In the genomic region with DNA sequence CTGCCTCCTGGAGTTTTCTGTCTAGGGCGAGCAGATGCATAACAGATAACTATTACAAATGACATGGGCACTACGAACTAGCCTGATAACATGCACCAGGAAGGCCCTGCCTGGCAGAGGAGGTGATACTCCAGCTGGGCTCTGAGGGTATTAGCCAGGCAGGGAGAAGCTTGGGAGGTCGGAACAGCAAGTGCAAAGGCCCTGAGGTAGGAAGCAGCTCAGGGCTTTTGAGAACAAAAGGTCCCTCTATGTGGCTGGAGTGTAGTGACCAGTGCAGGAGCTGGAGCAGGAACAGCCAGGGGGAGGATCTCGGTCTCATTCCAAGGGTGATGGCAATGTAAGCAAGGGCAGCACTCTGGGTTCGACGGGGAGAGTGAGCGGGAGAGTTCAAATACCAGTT, we compare ENCODE assay signal across 35 cellular contexts.
"Had no signal": no experiment of that assay in that cellular context is flagged by ENCODE, and none has a peak within 500 bp of the region (broad histone marks: within the 10 kb centered on the region; RNA-seq: fewer than 3 reads in every experiment).

No MANE protein-coding gene starts in this region.

- H3K4me1 ChIP-seq: breast epithelium, colonic mucosa had no signal

- ATAC-seq: activated CD4-positive, alpha-beta T cell treated with anti-CD3 and anti-CD28 coated beads for 36 hours; activated CD8-positive, alpha-beta memory T cell treated with anti-CD3 and anti-CD28 coated beads, Interleukin-2, amount 10 ng/mL, durations not matched to agents 7 days and 5 days; activated CD8-positive, alpha-beta T cell treated with anti-CD3 and anti-CD28 coated beads, Interleukin-2, amount 10 ng/mL, durations not matched to agents 7 days and 5 days; activated naive CD8-positive, alpha-beta T cell treated with anti-CD3 and anti-CD28 coated beads, Interleukin-2, amount 50 U/mL, for 24 hours; body of pancreas; heart left ventricle had no signal

- H3K27me3 ChIP-seq: adrenal gland, body of pancreas, breast epithelium, cardiac muscle cell, colonic mucosa, heart left ventricle had no signal

- H3K36me3 Mint-ChIP-seq: activated CD4-positive, alpha-beta memory T cell treated with anti-CD3 and anti-CD28 coated beads for 36 hours; activated CD8-positive, alpha-beta memory T cell treated with anti-CD3 and anti-CD28 coated beads, Interleukin-2, amount 10 ng/mL, durations not matched to agents 7 days and 5 days; activated naive CD4-positive, alpha-beta T cell treated with anti-CD3 and anti-CD28 coated beads, Interleukin-2, amount 50 U/mL, for 24 hours; activated naive CD8-positive, alpha-beta T cell treated with anti-CD3 and anti-CD28 coated beads for 36 hours had no signal

- DNase-seq: activated CD4-positive, alpha-beta memory T cell treated with anti-CD3 and anti-CD28 coated beads for 36 hours; activated CD4-positive, alpha-beta T cell treated with anti-CD3 and anti-CD28 coated beads for 36 hours; activated CD4-positive, alpha-beta T cell treated with anti-CD3 and anti-CD28 coated beads, Interleukin-2, amount 10 ng/mL, durations not matched to agents 24 days and 14 days; activated CD4-positive, CD25-positive, alpha-beta regulatory T cell; activated CD4-positive, CD25-positive, alpha-beta regulatory T cell treated with anti-CD3 and anti-CD28 coated beads, Interleukin-2, amount 50 U/mL, for 72 hours; activated CD8-positive, alpha-beta memory T cell treated with anti-CD3 and anti-CD28 coated beads, Interleukin-2, amount 10 ng/mL, durations not matched to agents 7 days and 5 days; activated CD8-positive, alpha-beta memory T cell treated with anti-CD3 and anti-CD28 coated beads, Interleukin-2, amount 50 U/mL, for 4 hours; activated CD8-positive, alpha-beta T cell treated with anti-CD3 and anti-CD28 coated beads, Interleukin-2, amount 10 ng/mL, durations not matched to agents 7 days and 5 days; activated effector memory CD4-positive, alpha-beta T cell treated with anti-CD3 and anti-CD28 coated beads, Interleukin-2, amount 50 U/mL, for 16 hours; activated naive CD4-positive, alpha-beta T cell treated with anti-CD3 and anti-CD28 coated beads for 36 hours; activated naive CD8-positive, alpha-beta T cell treated with anti-CD3 and anti-CD28 coated beads for 36 hours; activated naive CD8-positive, alpha-beta T cell treated with anti-CD3 and anti-CD28 coated beads, Interleukin-2, amount 50 U/mL, for 24 hours; activated T-cell treated with anti-CD3 and anti-CD28 coated beads, Interleukin-2, amount 50 U/mL, for 1 hour; activated T-cell treated with anti-CD3 and anti-CD28 coated beads, Interleukin-2, amount 50 U/mL, for 48 hours; adrenal gland; amygdala; aorta; body of pancreas; central memory CD4-positive, alpha-beta T cell; cerebellar nuclear complex; colonic mucosa; effector CD8-positive, alpha-beta T cell; esophagus squamous epithelium; foreskin melanocyte; heart left ventricle; hypothalamus; T1000; WERI-Rb-1 had no signal

- H3K36me3 ChIP-seq: adrenal gland, breast epithelium, cardiac muscle cell, colonic mucosa, esophagus squamous epithelium, heart left ventricle had no signal

- H3K9me3 ChIP-seq: adrenal gland, body of pancreas, breast epithelium, colonic mucosa, esophagus squamous epithelium, heart left ventricle had no signal

- H3K4me3 ChIP-seq: adrenal gland, body of pancreas, breast epithelium, cardiac muscle cell, colonic mucosa, esophagus squamous epithelium, heart left ventricle had no signal

- H3K27ac ChIP-seq: adrenal gland, body of pancreas, breast epithelium, cardiac muscle cell, colonic mucosa, epithelial cell of prostate, esophagus squamous epithelium, heart left ventricle, WERI-Rb-1 had no signal

- H3K27ac Mint-ChIP-seq: activated CD4-positive, alpha-beta memory T cell treated with anti-CD3 and anti-CD28 coated beads for 36 hours; activated CD4-positive, alpha-beta T cell treated with anti-CD3 and anti-CD28 coated beads for 36 hours; activated CD4-positive, alpha-beta T cell treated with anti-CD3 and anti-CD28 coated beads, Interleukin-2, amount 10 ng/mL, durations not matched to agents 24 days and 14 days; activated CD8-positive, alpha-beta memory T cell treated with anti-CD3 and anti-CD28 coated beads, Interleukin-2, amount 10 ng/mL, durations not matched to agents 7 days and 5 days; activated CD8-positive, alpha-beta T cell treated with anti-CD3 and anti-CD28 coated beads, Interleukin-2, amount 10 ng/mL, durations not matched to agents 7 days and 5 days; activated naive CD4-positive, alpha-beta T cell treated with anti-CD3 and anti-CD28 coated beads for 36 hours; activated naive CD4-positive, alpha-beta T cell treated with anti-CD3 and anti-CD28 coated beads, Interleukin-2, amount 50 U/mL, for 24 hours; activated naive CD8-positive, alpha-beta T cell treated with anti-CD3 and anti-CD28 coated beads for 36 hours; activated naive CD8-positive, alpha-beta T cell treated with anti-CD3 and anti-CD28 coated beads, Interleukin-2, amount 50 U/mL, for 24 hours; activated T-helper 1 cell treated with anti-CD3 and anti-CD28 coated beads, Interleukin-12 subunit alpha, Interleukin-12 subunit beta, Interleukin-2, Interleukin-4 antibody, amounts not matched to agents 30 ng/mL and 10 ng/mL and 1 ng/mL, durations not matched to agents 14 hours and 24 hours and 36 hours; activated T-helper 2 cell treated with anti-CD3 and anti-CD28 coated beads, Interferon-gamma antibody, Interleukin-2, Interleukin-4, amounts not matched to agents 10 μg/mL and 5 μg/mL and 100 μg/mL, durations not matched to agents 14 hours and 24 hours and 36 hours; T-helper 2 cell treated with Interferon-gamma antibody and Interleukin-4, amounts not matched to agents 5 μg/mL and 100 μg/mL, for 36 hours had no signal

- H3K9me3 Mint-ChIP-seq: activated CD4-positive, alpha-beta memory T cell treated with anti-CD3 and anti-CD28 coated beads for 36 hours; activated CD4-positive, alpha-beta T cell treated with anti-CD3 and anti-CD28 coated beads, Interleukin-2, amount 10 ng/mL, durations not matched to agents 24 days and 14 days; activated naive CD4-positive, alpha-beta T cell treated with anti-CD3 and anti-CD28 coated beads for 36 hours; activated naive CD4-positive, alpha-beta T cell treated with anti-CD3 and anti-CD28 coated beads, Interleukin-2, amount 50 U/mL, for 24 hours; activated naive CD8-positive, alpha-beta T cell treated with anti-CD3 and anti-CD28 coated beads for 36 hours; activated naive CD8-positive, alpha-beta T cell treated with anti-CD3 and anti-CD28 coated beads, Interleukin-2, amount 50 U/mL, for 24 hours; activated T-helper 1 cell treated with anti-CD3 and anti-CD28 coated beads, Interleukin-12 subunit alpha, Interleukin-12 subunit beta, Interleukin-2, Interleukin-4 antibody, amounts not matched to agents 30 ng/mL and 10 ng/mL and 1 ng/mL, durations not matched to agents 14 hours and 24 hours and 36 hours; activated T-helper 2 cell treated with anti-CD3 and anti-CD28 coated beads, Interferon-gamma antibody, Interleukin-2, Interleukin-4, amounts not matched to agents 10 μg/mL and 5 μg/mL and 100 μg/mL, durations not matched to agents 14 hours and 24 hours and 36 hours; T-helper 2 cell treated with Interferon-gamma antibody and Interleukin-4, amounts not matched to agents 5 μg/mL and 100 μg/mL, for 36 hours had no signal

- H3K27me3 Mint-ChIP-seq: activated CD4-positive, alpha-beta memory T cell treated with anti-CD3 and anti-CD28 coated beads for 36 hours; activated CD4-positive, alpha-beta T cell treated with anti-CD3 and anti-CD28 coated beads for 36 hours; activated naive CD4-positive, alpha-beta T cell treated with anti-CD3 and anti-CD28 coated beads, Interleukin-2, amount 50 U/mL, for 24 hours; activated naive CD8-positive, alpha-beta T cell treated with anti-CD3 and anti-CD28 coated beads for 36 hours had no signal

- H3K4me3 Mint-ChIP-seq: activated CD4-positive, alpha-beta memory T cell treated with anti-CD3 and anti-CD28 coated beads for 36 hours; activated CD4-positive, alpha-beta T cell treated with anti-CD3 and anti-CD28 coated beads for 36 hours; activated CD4-positive, alpha-beta T cell treated with anti-CD3 and anti-CD28 coated beads, Interleukin-2, amount 10 ng/mL, durations not matched to agents 24 days and 14 days; activated CD8-positive, alpha-beta memory T cell treated with anti-CD3 and anti-CD28 coated beads, Interleukin-2, amount 10 ng/mL, durations not matched to agents 7 days and 5 days; activated CD8-positive, alpha-beta T cell treated with anti-CD3 and anti-CD28 coated beads, Interleukin-2, amount 10 ng/mL, durations not matched to agents 7 days and 5 days; activated naive CD4-positive, alpha-beta T cell treated with anti-CD3 and anti-CD28 coated beads for 36 hours; activated naive CD4-positive, alpha-beta T cell treated with anti-CD3 and anti-CD28 coated beads, Interleukin-2, amount 50 U/mL, for 24 hours; activated naive CD8-positive, alpha-beta T cell treated with anti-CD3 and anti-CD28 coated beads for 36 hours; activated naive CD8-positive, alpha-beta T cell treated with anti-CD3 and anti-CD28 coated beads, Interleukin-2, amount 50 U/mL, for 24 hours; activated T-helper 1 cell treated with anti-CD3 and anti-CD28 coated beads, Interleukin-12 subunit alpha, Interleukin-12 subunit beta, Interleukin-2, Interleukin-4 antibody, amounts not matched to agents 30 ng/mL and 10 ng/mL and 1 ng/mL, durations not matched to agents 14 hours and 24 hours and 36 hours; T-helper 2 cell treated with Interferon-gamma antibody and Interleukin-4, amounts not matched to agents 5 μg/mL and 100 μg/mL, for 36 hours had no signal
